Comparison of ENCODE assay signal across 13 cellular contexts in genomic region chr1:196535727-196536126, GRCh38.
DNase-seq lines count a peak whose midpoint lies in the region; ATAC-seq, FAIRE-seq and TF ChIP-seq lines count a peak whose summit lies in the region.
"Had no signal": no experiment of that assay in that cellular context is flagged by ENCODE, and none has a peak within 500 bp of the region (broad histone marks: within the 10 kb centered on the region; RNA-seq: fewer than 3 reads in every experiment).

No MANE protein-coding gene starts in this region.

- RAD21 ChIA-PET in GM12878 (lab: Charles Lee; ENCODE audit: unreplicated experiment), result no interaction called here

- no peak for TF ChIP-seq POLR2A in GM12878 (IDR thresholded peaks at IDR 0.05; ENCODE audit: low read depth, low read length)

- WGBS in GM12878 (ENCODE audit: insufficient coverage, insufficient replicate concordance, low lambda C conversion rate, missing lambda C conversion rate), result 3% methylated on average over 3 of the region's 3 CpGs

- CTCF ChIA-PET in GM12878 (lab: Yijun Ruan, JAX), result no interaction called here

- H2AFZ ChIP-seq in GM12878 (ENCODE audit: control insufficient read depth, low read depth, low read length), result no peak overlapping the region

- no peak overlapping the region for H3K27ac ChIP-seq in GM12878 (ENCODE audit: control insufficient read depth, insufficient read depth)
- H3K27ac ChIP-seq: 22Rv1, colonic mucosa had no signal

- no TSS peak for BruUV-seq in GM12878 (replicated peaks; lab: Mats Ljungman, UMichigan)

- intact Hi-C loops in GM12878 (cut with micrococcal nuclease; ENCODE audit: unreplicated experiment), result no loop called here

- H3K4me3 ChIP-seq in GM12878, result no peak overlapping the region
- H3K4me3 ChIP-seq: colonic mucosa had no signal

- no peak overlapping the region for H3K9ac ChIP-seq in GM12878 (ENCODE audit: control insufficient read depth, insufficient read depth, low read length)
- H3K9ac ChIP-seq: SK-N-SH had no signal

- no peak for ATAC-seq in GM12878
- no peak for ATAC-seq in HG03432 (IDR thresholded peaks at IDR 0.05; ENCODE audit: unreplicated experiment)
- ATAC-seq in GM18858 (IDR thresholded peaks at IDR 0.05; ENCODE audit: unreplicated experiment), result no peak

- DNase-seq in DMS 273 (lab: John Stamatoyannopoulos, UW; ENCODE audit: unreplicated experiment), result peak; percentile 47
- no peak for DNase-seq in DMS 273 treated with DMSO at 0.1 percent for 48 hours (lab: John Stamatoyannopoulos, UW)
- DNase-seq in LHCN-M2 (ENCODE audit: low read depth), result peak; percentile 68
- DNase-seq in GM12878 (ENCODE audit: low read depth, low spot score), result no peak
- peak; percentile 6 to 14 for DNase-seq in lung microvascular endothelial cell (ENCODE audit: low read depth in 2 of 2)
- no peak for DNase-seq in DMS79 (lab: John Stamatoyannopoulos, UW)
- DNase-seq: colonic mucosa; hippocampal formation; SK-N-SH; stimulated activated CD4-positive, alpha-beta T cell treated with anti-CD3 and anti-CD28 coated beads, Interleukin-4, amount 100 ng/mL, for 1 hour had no signal

- no peaks in the 10 kb centered on the region for H3K4me1 ChIP-seq in GM12878 (ENCODE audit: control insufficient read depth, insufficient read depth, low read length)
- H3K4me1 ChIP-seq: colonic mucosa had no signal

- in situ Hi-C loops in GM12878 (cut with MboI), result no loop called here

- SMC1A ChIA-PET in GM12878 (lab: Charles Lee; ENCODE audit: uncharacterized antibody, unreplicated experiment), result no interaction called here

- H3K4me2 ChIP-seq in GM12878 (ENCODE audit: control insufficient read depth, insufficient read depth), result no peak overlapping the region
- H3K4me2 ChIP-seq: SK-N-SH had no signal

- TF ChIP-seq CTCF in GM12878 (IDR thresholded peaks at IDR 0.05 in 2 of 3, conservative IDR thresholded peaks at IDR 0.05 in 1 of 3; ENCODE audit: control insufficient read depth in 2 of 3, extremely low read depth in 1 of 3, insufficient read depth in 1 of 3, low read depth in 3 of 3, low read length in 3 of 3), result no peak

- no peak for TF ChIP-seq EP300 in GM12878 (IDR thresholded peaks at IDR 0.05; ENCODE audit: borderline replicate concordance in 1 of 2, control insufficient read depth in 1 of 2, low read depth in 2 of 2, low read length in 2 of 2)

- no peaks in the 10 kb centered on the region for H3K27me3 ChIP-seq in GM12878 (replicated peaks in 1 of 2; ENCODE audit: control insufficient read depth in 2 of 2, insufficient read depth in 2 of 2, low read length in 1 of 2)
- H3K27me3 ChIP-seq: colonic mucosa had no signal

- H3K79me2 ChIP-seq in GM12878 (ENCODE audit: control insufficient read depth, insufficient read depth, low read length), result no peaks in the 10 kb centered on the region

- no peak for TF ChIP-seq RAD21 in GM12878 (IDR thresholded peaks at IDR 0.05; ENCODE audit: insufficient read depth, low read depth, low read length)

- H4K20me1 ChIP-seq in GM12878 (ENCODE audit: control insufficient read depth, insufficient read depth), result no peaks in the 10 kb centered on the region

- H3K9me3 ChIP-seq in GM12878 (replicated peaks; ENCODE audit: control insufficient read depth, insufficient read depth, low read length), result no peaks in the 10 kb centered on the region; the same call in 2 of the 3 replicates
- H3K9me3 ChIP-seq: colonic mucosa, SK-N-SH had no signal

- H3K36me3 ChIP-seq in GM12878 (ENCODE audit: control insufficient read depth in 2 of 2, insufficient read depth in 2 of 2, low read length in 1 of 2), result no peaks in the 10 kb centered on the region
- H3K36me3 ChIP-seq: colonic mucosa had no signal

- FAIRE-seq in GM12878 (lab: Jason Lieb, UNC), result no peak

- POLR2A ChIA-PET in GM12878 (lab: Charles Lee), result no interaction called here

TF ChIP-seq in GM12878, 131 proteins besides CTCF, POLR2A, EP300 and RAD21:
- TF ChIP-seq, protein P1, sequence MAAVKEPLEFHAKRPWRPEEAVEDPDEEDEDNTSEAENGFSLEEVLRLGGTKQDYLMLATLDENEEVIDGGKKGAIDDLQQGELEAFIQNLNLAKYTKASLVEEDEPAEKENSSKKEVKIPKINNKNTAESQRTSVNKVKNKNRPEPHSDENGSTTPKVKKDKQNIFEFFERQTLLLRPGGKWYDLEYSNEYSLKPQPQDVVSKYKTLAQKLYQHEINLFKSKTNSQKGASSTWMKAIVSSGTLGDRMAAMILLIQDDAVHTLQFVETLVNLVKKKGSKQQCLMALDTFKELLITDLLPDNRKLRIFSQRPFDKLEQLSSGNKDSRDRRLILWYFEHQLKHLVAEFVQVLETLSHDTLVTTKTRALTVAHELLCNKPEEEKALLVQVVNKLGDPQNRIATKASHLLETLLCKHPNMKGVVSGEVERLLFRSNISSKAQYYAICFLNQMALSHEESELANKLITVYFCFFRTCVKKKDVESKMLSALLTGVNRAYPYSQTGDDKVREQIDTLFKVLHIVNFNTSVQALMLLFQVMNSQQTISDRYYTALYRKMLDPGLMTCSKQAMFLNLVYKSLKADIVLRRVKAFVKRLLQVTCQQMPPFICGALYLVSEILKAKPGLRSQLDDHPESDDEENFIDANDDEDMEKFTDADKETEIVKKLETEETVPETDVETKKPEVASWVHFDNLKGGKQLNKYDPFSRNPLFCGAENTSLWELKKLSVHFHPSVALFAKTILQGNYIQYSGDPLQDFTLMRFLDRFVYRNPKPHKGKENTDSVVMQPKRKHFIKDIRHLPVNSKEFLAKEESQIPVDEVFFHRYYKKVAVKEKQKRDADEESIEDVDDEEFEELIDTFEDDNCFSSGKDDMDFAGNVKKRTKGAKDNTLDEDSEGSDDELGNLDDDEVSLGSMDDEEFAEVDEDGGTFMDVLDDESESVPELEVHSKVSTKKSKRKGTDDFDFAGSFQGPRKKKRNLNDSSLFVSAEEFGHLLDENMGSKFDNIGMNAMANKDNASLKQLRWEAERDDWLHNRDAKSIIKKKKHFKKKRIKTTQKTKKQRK (IDR thresholded peaks at IDR 0.05; ENCODE audit: low read depth, low read length), result peak; percentile 61
- TF ChIP-seq ATF7 (IDR thresholded peaks at IDR 0.05; ENCODE audit: low read depth) (no peak), CBX5 (IDR thresholded peaks at IDR 0.05; ENCODE audit: low read depth) (0 out of 2 replicates have a peak, but pooled peaks have one; percentile 78), RBBP5 (conservative IDR thresholded peaks at IDR 0.05) (no peak), CHD4 (IDR thresholded peaks at IDR 0.05) (no peak)
- TF ChIP-seq, protein P2, sequence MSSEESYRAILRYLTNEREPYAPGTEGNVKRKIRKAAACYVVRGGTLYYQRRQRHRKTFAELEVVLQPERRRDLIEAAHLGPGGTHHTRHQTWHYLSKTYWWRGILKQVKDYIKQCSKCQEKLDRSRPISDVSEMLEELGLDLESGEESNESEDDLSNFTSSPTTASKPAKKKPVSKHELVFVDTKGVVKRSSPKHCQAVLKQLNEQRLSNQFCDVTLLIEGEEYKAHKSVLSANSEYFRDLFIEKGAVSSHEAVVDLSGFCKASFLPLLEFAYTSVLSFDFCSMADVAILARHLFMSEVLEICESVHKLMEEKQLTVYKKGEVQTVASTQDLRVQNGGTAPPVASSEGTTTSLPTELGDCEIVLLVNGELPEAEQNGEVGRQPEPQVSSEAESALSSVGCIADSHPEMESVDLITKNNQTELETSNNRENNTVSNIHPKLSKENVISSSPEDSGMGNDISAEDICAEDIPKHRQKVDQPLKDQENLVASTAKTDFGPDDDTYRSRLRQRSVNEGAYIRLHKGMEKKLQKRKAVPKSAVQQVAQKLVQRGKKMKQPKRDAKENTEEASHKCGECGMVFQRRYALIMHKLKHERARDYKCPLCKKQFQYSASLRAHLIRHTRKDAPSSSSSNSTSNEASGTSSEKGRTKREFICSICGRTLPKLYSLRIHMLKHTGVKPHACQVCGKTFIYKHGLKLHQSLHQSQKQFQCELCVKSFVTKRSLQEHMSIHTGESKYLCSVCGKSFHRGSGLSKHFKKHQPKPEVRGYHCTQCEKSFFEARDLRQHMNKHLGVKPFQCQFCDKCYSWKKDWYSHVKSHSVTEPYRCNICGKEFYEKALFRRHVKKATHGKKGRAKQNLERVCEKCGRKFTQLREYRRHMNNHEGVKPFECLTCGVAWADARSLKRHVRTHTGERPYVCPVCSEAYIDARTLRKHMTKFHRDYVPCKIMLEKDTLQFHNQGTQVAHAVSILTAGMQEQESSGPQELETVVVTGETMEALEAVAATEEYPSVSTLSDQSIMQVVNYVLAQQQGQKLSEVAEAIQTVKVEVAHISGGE (CRISPR knock-in tag; IDR thresholded peaks at IDR 0.05), result no peak
- TF ChIP-seq, protein P3, sequence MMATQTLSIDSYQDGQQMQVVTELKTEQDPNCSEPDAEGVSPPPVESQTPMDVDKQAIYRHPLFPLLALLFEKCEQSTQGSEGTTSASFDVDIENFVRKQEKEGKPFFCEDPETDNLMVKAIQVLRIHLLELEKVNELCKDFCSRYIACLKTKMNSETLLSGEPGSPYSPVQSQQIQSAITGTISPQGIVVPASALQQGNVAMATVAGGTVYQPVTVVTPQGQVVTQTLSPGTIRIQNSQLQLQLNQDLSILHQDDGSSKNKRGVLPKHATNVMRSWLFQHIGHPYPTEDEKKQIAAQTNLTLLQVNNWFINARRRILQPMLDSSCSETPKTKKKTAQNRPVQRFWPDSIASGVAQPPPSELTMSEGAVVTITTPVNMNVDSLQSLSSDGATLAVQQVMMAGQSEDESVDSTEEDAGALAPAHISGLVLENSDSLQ (IDR thresholded peaks at IDR 0.05), result no peak

Comparison
In these comparisons a context has a peak if more than half of its experiments do, and no peak if none do; other contexts are left out.
1. DNase-seq: peak in DMS 273 (single experiment), LHCN-M2 (single experiment) and lung microvascular endothelial cell (2 of 2); none in DMS 273 treated with DMSO at 0.1 percent for 48 hours (single experiment), GM12878 (single experiment) and DMS79 (single experiment).